ENCODE assay signal across 2 cellular contexts in genomic region chr9:125851971-125852370, GRCh38.
TF ChIP-seq lines count a peak whose summit lies in the region.

No MANE protein-coding gene starts in this region.

TF ChIP-seq in GM23338, 12 proteins besides CTCF, POLR2A, EP300 and RAD21 (continued from another document):
- no peak for TF ChIP-seq REST (IDR thresholded peaks at IDR 0.05; ENCODE audit: unreplicated experiment)
- TF ChIP-seq ZNF462 (CRISPR knock-in tag; IDR thresholded peaks at IDR 0.05): no peak
- TF ChIP-seq, protein P1, sequence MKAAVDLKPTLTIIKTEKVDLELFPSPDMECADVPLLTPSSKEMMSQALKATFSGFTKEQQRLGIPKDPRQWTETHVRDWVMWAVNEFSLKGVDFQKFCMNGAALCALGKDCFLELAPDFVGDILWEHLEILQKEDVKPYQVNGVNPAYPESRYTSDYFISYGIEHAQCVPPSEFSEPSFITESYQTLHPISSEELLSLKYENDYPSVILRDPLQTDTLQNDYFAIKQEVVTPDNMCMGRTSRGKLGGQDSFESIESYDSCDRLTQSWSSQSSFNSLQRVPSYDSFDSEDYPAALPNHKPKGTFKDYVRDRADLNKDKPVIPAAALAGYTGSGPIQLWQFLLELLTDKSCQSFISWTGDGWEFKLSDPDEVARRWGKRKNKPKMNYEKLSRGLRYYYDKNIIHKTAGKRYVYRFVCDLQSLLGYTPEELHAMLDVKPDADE (IDR thresholded peaks at IDR 0.05): no peak
- TF ChIP-seq JUNB (IDR thresholded peaks at IDR 0.05; ENCODE audit: unreplicated experiment): no peak
- TF ChIP-seq STAT1 (IDR thresholded peaks at IDR 0.05; ENCODE audit: unreplicated experiment): no peak
TF ChIP-seq in GM23338: peak in this region for 0.

TF ChIP-seq in SK-N-SH treated with all-trans-retinoic acid at 6 μM for 48 hours, 23 proteins besides CTCF, POLR2A, EP300 and RAD21 (continued from another document):
- TF ChIP-seq TSHZ2 (CRISPR knock-in tag; IDR thresholded peaks at IDR 0.05) (peak; percentile 62; the same call in 1 of the 2 replicates), TOX (CRISPR knock-in tag; IDR thresholded peaks at IDR 0.05; ENCODE audit: borderline replicate concordance) (no peak), PPARA (CRISPR knock-in tag; IDR thresholded peaks at IDR 0.05; ENCODE audit: borderline replicate concordance) (no peak), ISL1 (CRISPR knock-in tag; IDR thresholded peaks at IDR 0.05) (0 out of 2 replicates have a peak, but pooled peaks have one; percentile 25), ARNTL (CRISPR knock-in tag; IDR thresholded peaks at IDR 0.05; ENCODE audit: borderline replicate concordance, low read depth) (no peak), CSDC2 (CRISPR knock-in tag; IDR thresholded peaks at IDR 0.05) (no peak), CREB5 (CRISPR knock-in tag; IDR thresholded peaks at IDR 0.05; ENCODE audit: low read depth) (no peak)
TF ChIP-seq in SK-N-SH treated with all-trans-retinoic acid at 6 μM for 48 hours: peak in this region for 3.
